In the genomic region with DNA sequence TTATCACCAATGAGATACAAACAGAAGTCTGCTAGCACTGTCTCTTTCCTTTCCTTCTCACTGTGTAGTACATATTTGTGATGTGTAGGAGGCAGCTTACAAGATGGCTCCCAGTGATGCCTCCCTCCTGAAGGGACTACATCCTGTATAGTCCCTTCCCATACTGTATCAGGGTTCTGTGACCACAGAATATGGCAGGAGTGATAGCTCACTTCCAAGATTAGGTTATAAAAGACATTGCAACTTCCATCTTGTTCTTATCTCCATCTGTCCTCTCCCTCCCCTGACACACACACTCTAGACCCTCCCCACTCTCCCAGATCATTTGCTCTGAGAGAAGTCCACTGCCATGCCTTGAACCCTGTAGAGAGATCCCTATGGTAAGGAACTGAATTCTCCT, we compare ENCODE assay signal across 19 cellular contexts.
"Had no signal": no experiment of that assay in that cellular context is flagged by ENCODE, and none has a peak within 500 bp of the region (broad histone marks: within the 10 kb centered on the region; RNA-seq: fewer than 3 reads in every experiment).

No MANE protein-coding gene starts in this region.

- H3K36me3 ChIP-seq: esophagus muscularis mucosa, heart right ventricle, left lung, prostate gland, stomach, upper lobe of left lung had no signal

- DNase-seq: activated CD4-positive, alpha-beta T cell treated with anti-CD3 and anti-CD28 coated beads, Interleukin-2, amount 10 ng/mL, durations not matched to agents 7 days and 5 days; activated CD8-positive, alpha-beta memory T cell treated with anti-CD3 and anti-CD28 coated beads, Interleukin-2, amount 50 U/mL, for 4 hours; activated effector memory CD4-positive, alpha-beta T cell treated with Interleukin-2 at 50 U/mL for 16 hours; activated naive CD4-positive, alpha-beta T cell treated with anti-CD3 and anti-CD28 coated beads, Interleukin-2, amount 10 ng/mL, durations not matched to agents 7 days and 5 days; activated T-cell treated with anti-CD3 and anti-CD28 coated beads, Interleukin-2, amount 50 U/mL, for 4 hours; effector CD8-positive, alpha-beta T cell; heart right ventricle; left lung; midbrain; right cardiac atrium; stimulated activated CD4-positive, alpha-beta T cell treated with anti-CD3 and anti-CD28 coated beads, Interleukin-15, amount 100 ng/mL, for 24 hours; stimulated activated CD4-positive, alpha-beta T cell treated with anti-CD3 and anti-CD28 coated beads, Interleukin-2, amount 100 ng/mL, for 48 hours; stomach; upper lobe of left lung had no signal

- H3K27ac Mint-ChIP-seq: activated CD4-positive, alpha-beta T cell treated with anti-CD3 and anti-CD28 coated beads, Interleukin-2, amount 10 ng/mL, durations not matched to agents 7 days and 5 days; activated naive CD4-positive, alpha-beta T cell treated with anti-CD3 and anti-CD28 coated beads, Interleukin-2, amount 10 ng/mL, durations not matched to agents 7 days and 5 days; dendritic cell treated with granulocyte-macrophage colony-stimulating factor and Interleukin-4, amounts not matched to agents 40 ng/mL and 50 ng/mL, for 4 days had no signal

- ATAC-seq: activated CD4-positive, CD25-positive, alpha-beta regulatory T cell treated with anti-CD3 and anti-CD28 coated beads, Interleukin-2, amount 50 U/mL, for 24 hours; activated T-cell treated with anti-CD3 and anti-CD28 coated beads, Interleukin-2, amount 50 U/mL, for 4 hours; left lung had no signal

- H3K4me3 Mint-ChIP-seq: activated CD4-positive, alpha-beta T cell treated with anti-CD3 and anti-CD28 coated beads, Interleukin-2, amount 10 ng/mL, durations not matched to agents 7 days and 5 days; activated naive CD4-positive, alpha-beta T cell treated with anti-CD3 and anti-CD28 coated beads, Interleukin-2, amount 10 ng/mL, durations not matched to agents 7 days and 5 days; activated T-cell treated with anti-CD3 and anti-CD28 coated beads, Interleukin-2, amount 50 U/mL, for 4 hours; dendritic cell treated with granulocyte-macrophage colony-stimulating factor and Interleukin-4, amounts not matched to agents 40 ng/mL and 50 ng/mL, for 4 days had no signal

- H3K27me3 ChIP-seq: esophagus muscularis mucosa, heart right ventricle, left lung, stomach, upper lobe of left lung had no signal

- H3K27me3 Mint-ChIP-seq: activated CD4-positive, alpha-beta T cell treated with anti-CD3 and anti-CD28 coated beads, Interleukin-2, amount 10 ng/mL, durations not matched to agents 7 days and 5 days; activated naive CD4-positive, alpha-beta T cell treated with anti-CD3 and anti-CD28 coated beads, Interleukin-2, amount 10 ng/mL, durations not matched to agents 7 days and 5 days; dendritic cell treated with granulocyte-macrophage colony-stimulating factor and Interleukin-4, amounts not matched to agents 40 ng/mL and 50 ng/mL, for 4 days had no signal

- H3K9me3 ChIP-seq: esophagus muscularis mucosa, heart right ventricle, left lung, prostate gland, stomach, upper lobe of left lung had no signal

- FAIRE-seq: endothelial cell of umbilical vein had no signal

- H3K4me3 ChIP-seq: esophagus muscularis mucosa, heart right ventricle, left lung, prostate gland, stomach, upper lobe of left lung had no signal

- H3K27ac ChIP-seq: prostate gland had no signal

- H3K9me3 Mint-ChIP-seq: activated CD4-positive, alpha-beta T cell treated with anti-CD3 and anti-CD28 coated beads, Interleukin-2, amount 10 ng/mL, durations not matched to agents 7 days and 5 days; activated naive CD4-positive, alpha-beta T cell treated with anti-CD3 and anti-CD28 coated beads, Interleukin-2, amount 10 ng/mL, durations not matched to agents 7 days and 5 days; activated T-cell treated with anti-CD3 and anti-CD28 coated beads, Interleukin-2, amount 50 U/mL, for 4 hours; dendritic cell treated with granulocyte-macrophage colony-stimulating factor and Interleukin-4, amounts not matched to agents 40 ng/mL and 50 ng/mL, for 4 days had no signal
